33 cellular contexts compared by ENCODE assay signal in genomic region chr11:71202598-71202944, GRCh38. TPM values are rescaled to one million over a fixed set of nuclear protein-coding genes. Genes with fewer than 3 reads are reported as not detected.
"Had no signal": no experiment of that assay in that cellular context is flagged by ENCODE, and none has a peak within 500 bp of the region (broad histone marks: within the 10 kb centered on the region; RNA-seq: fewer than 3 reads in every experiment).

No MANE protein-coding gene starts in this region.

- H3K27me3 ChIP-seq: ascending aorta, SJSA1 had no signal

- ATAC-seq: activated CD8-positive, alpha-beta memory T cell treated with anti-CD3 and anti-CD28 coated beads, Interleukin-2, amount 10 ng/mL, durations not matched to agents 7 days and 5 days; activated T-cell treated with anti-CD3 and anti-CD28 coated beads, Interleukin-2, amount 50 U/mL, for 72 hours; activated T-helper 17 cell treated with anti-CD3 and anti-CD28 coated beads, Interleukin-2, amount 50 U/mL, for 72 hours; Panc1 had no signal

- H3K27ac Mint-ChIP-seq: activated B cell treated with CpG ODN at 0.5 μM for 24 hours; activated CD4-positive, alpha-beta memory T cell treated with anti-CD3 and anti-CD28 coated beads, Interleukin-2, amount 10 ng/mL, durations not matched to agents 7 days and 5 days; activated CD8-positive, alpha-beta memory T cell treated with anti-CD3 and anti-CD28 coated beads, Interleukin-2, amount 10 ng/mL, durations not matched to agents 7 days and 5 days; activated naive CD8-positive, alpha-beta T cell treated with anti-CD3 and anti-CD28 coated beads for 36 hours; activated T-cell treated with anti-CD3 and anti-CD28 coated beads, Interleukin-2, amount 50 U/mL, for 72 hours; activated T-helper 17 cell treated with anti-CD3 and anti-CD28 coated beads, Interleukin-2, amount 50 U/mL, for 72 hours had no signal

- H3K4me3 Mint-ChIP-seq: activated B cell treated with CpG ODN at 0.5 μM for 24 hours; activated CD4-positive, alpha-beta memory T cell treated with anti-CD3 and anti-CD28 coated beads, Interleukin-2, amount 10 ng/mL, durations not matched to agents 7 days and 5 days; activated CD8-positive, alpha-beta memory T cell treated with anti-CD3 and anti-CD28 coated beads, Interleukin-2, amount 10 ng/mL, durations not matched to agents 7 days and 5 days; activated naive CD8-positive, alpha-beta T cell treated with anti-CD3 and anti-CD28 coated beads for 36 hours; activated T-cell treated with anti-CD3 and anti-CD28 coated beads, Interleukin-2, amount 50 U/mL, for 72 hours; activated T-helper 17 cell treated with anti-CD3 and anti-CD28 coated beads, Interleukin-2, amount 50 U/mL, for 72 hours had no signal

- H3K9me3 ChIP-seq: ascending aorta, SJSA1, SK-N-SH had no signal

- H3K4me2 ChIP-seq: KMS-11, SK-N-SH had no signal

- H3K9ac ChIP-seq: KMS-11, SK-N-SH had no signal

- H3K36me3 ChIP-seq: ascending aorta, SJSA1 had no signal

- H3K4me1 ChIP-seq: ascending aorta had no signal

- H3K4me1 Mint-ChIP-seq: activated CD4-positive, alpha-beta memory T cell treated with anti-CD3 and anti-CD28 coated beads, Interleukin-2, amount 10 ng/mL, durations not matched to agents 7 days and 5 days; activated CD8-positive, alpha-beta memory T cell treated with anti-CD3 and anti-CD28 coated beads, Interleukin-2, amount 10 ng/mL, durations not matched to agents 7 days and 5 days; activated naive CD8-positive, alpha-beta T cell treated with anti-CD3 and anti-CD28 coated beads for 36 hours; activated T-helper 17 cell treated with anti-CD3 and anti-CD28 coated beads, Interleukin-2, amount 50 U/mL, for 72 hours had no signal

- H3K27me3 Mint-ChIP-seq: activated CD4-positive, alpha-beta memory T cell treated with anti-CD3 and anti-CD28 coated beads, Interleukin-2, amount 10 ng/mL, durations not matched to agents 7 days and 5 days; activated CD8-positive, alpha-beta memory T cell treated with anti-CD3 and anti-CD28 coated beads, Interleukin-2, amount 10 ng/mL, durations not matched to agents 7 days and 5 days; activated T-helper 17 cell treated with anti-CD3 and anti-CD28 coated beads, Interleukin-2, amount 50 U/mL, for 72 hours had no signal

- H3K27ac ChIP-seq: ascending aorta, KMS-11, SJSA1, VCaP had no signal

- H3K36me3 Mint-ChIP-seq: activated CD8-positive, alpha-beta memory T cell treated with anti-CD3 and anti-CD28 coated beads, Interleukin-2, amount 10 ng/mL, durations not matched to agents 7 days and 5 days; activated naive CD8-positive, alpha-beta T cell treated with anti-CD3 and anti-CD28 coated beads for 36 hours had no signal

- H3K4me3 ChIP-seq: ascending aorta, SJSA1 had no signal

- H3K9me3 Mint-ChIP-seq: activated B cell treated with CpG ODN at 0.5 μM for 24 hours; activated CD4-positive, alpha-beta memory T cell treated with anti-CD3 and anti-CD28 coated beads, Interleukin-2, amount 10 ng/mL, durations not matched to agents 7 days and 5 days; activated naive CD8-positive, alpha-beta T cell treated with anti-CD3 and anti-CD28 coated beads for 36 hours; activated T-cell treated with anti-CD3 and anti-CD28 coated beads, Interleukin-2, amount 50 U/mL, for 72 hours; activated T-helper 17 cell treated with anti-CD3 and anti-CD28 coated beads, Interleukin-2, amount 50 U/mL, for 72 hours had no signal

- DNase-seq: activated B cell treated with CpG ODN at 0.5 μM for 24 hours; activated CD4-positive, alpha-beta memory T cell treated with anti-CD3 and anti-CD28 coated beads, Interleukin-2, amount 10 ng/mL, durations not matched to agents 7 days and 5 days; activated CD4-positive, alpha-beta T cell treated with anti-CD3 and anti-CD28 coated beads for 48 hours; activated CD4-positive, CD25-positive, alpha-beta regulatory T cell treated with anti-CD3 and anti-CD28 coated beads, Interleukin-2, amount 50 U/mL, for 72 hours; activated CD8-positive, alpha-beta memory T cell treated with anti-CD3 and anti-CD28 coated beads for 24 hours; activated CD8-positive, alpha-beta memory T cell treated with anti-CD3 and anti-CD28 coated beads, Interleukin-2, amount 10 ng/mL, durations not matched to agents 7 days and 5 days; activated CD8-positive, alpha-beta memory T cell treated with anti-CD3 and anti-CD28 coated beads, Interleukin-2, amount 50 U/mL, for 48 hours; activated effector memory CD4-positive, alpha-beta T cell treated with anti-CD3 and anti-CD28 coated beads, Interleukin-2, amount 50 U/mL, for 16 hours; activated naive CD4-positive, alpha-beta T cell; activated naive CD4-positive, alpha-beta T cell treated with anti-CD3 and anti-CD28 coated beads, Interleukin-2, amount 50 U/mL, for 16 hours; activated naive CD8-positive, alpha-beta T cell treated with anti-CD3 and anti-CD28 coated beads for 36 hours; activated T-cell treated with anti-CD3 and anti-CD28 coated beads, Interleukin-2, amount 50 U/mL, for 72 hours; amniotic stem cell; NCI-H1092 treated with DMSO at 0.1 percent for 48 hours; NCI-H1417; NCI-H146; NCI-H187 treated with DMSO at 0.1 percent for 48 hours; NCI-H2081; NCI-H226; NCI-H446 treated with DMSO at 0.1 percent for 48 hours; NCI-H524; NCI-H69; NCI-H82; SHP77; SK-N-SH; T-helper 2 cell; T-helper 9 cell had no signal

RNA-seq across cellular contexts. Expression of gene SHANK2, which starts 49.8 kb away (rescaled TPM):
- total RNA-seq: activated CD4-positive, alpha-beta memory T cell treated with anti-CD3 and anti-CD28 coated beads, Interleukin-2, amount 10 ng/mL, durations not matched to agents 7 days and 5 days; activated CD8-positive, alpha-beta memory T cell treated with anti-CD3 and anti-CD28 coated beads, Interleukin-2, amount 10 ng/mL, durations not matched to agents 7 days and 5 days; activated naive CD8-positive, alpha-beta T cell treated with anti-CD3 and anti-CD28 coated beads for 36 hours; activated T-helper 17 cell treated with anti-CD3 and anti-CD28 coated beads, Interleukin-2, amount 50 U/mL, for 72 hours had no signal
